18 cellular contexts compared by ENCODE assay signal in the genomic region with DNA sequence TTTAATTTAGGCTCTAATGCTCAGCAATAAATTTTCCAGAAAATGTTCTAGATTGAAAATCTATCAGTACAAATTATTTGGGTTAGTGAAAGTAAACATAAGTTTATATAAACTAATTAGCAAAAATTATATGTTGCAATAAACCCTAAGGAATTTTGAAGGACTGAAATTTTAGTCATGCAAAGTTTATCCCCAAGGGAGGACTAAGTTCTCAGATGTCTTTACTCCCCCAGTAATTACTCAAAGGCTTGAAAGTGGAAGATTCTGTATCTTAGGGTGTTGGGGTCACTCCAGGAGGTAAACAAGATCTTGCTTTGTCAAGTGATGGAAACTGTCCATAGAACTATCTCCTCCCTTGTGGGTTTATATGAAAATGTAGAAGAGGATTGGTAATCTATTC.
DNase-seq lines count a peak whose midpoint lies in the region; ATAC-seq and TF ChIP-seq lines count a peak whose summit lies in the region.
"Had no signal": no experiment of that assay in that cellular context is flagged by ENCODE, and none has a peak within 500 bp of the region (broad histone marks: within the 10 kb centered on the region; RNA-seq: fewer than 3 reads in every experiment).

No MANE protein-coding gene starts in this region.

- no peak for TF ChIP-seq POLR2A in gastroesophageal sphincter (IDR thresholded peaks at IDR 0.05)

- intact Hi-C loops in MCF 10A (cut with micrococcal nuclease) = loop anchor here (1.0 to 2.0 kb wide), 5 partner anchors 40 to 438 kb away; no protein-coding TSS in a partner anchor

- H3K27ac ChIP-seq in RWPE2 (ENCODE audit: poor library complexity, severe bottlenecking) (peak overlapping the region; percentile 21), gastroesophageal sphincter (peak overlapping the region in 3 of 4 donors; percentile 11 to 66 (median 22)), temporal lobe (ENCODE audit: low read depth, low read length) (peak overlapping the region; percentile 98)
- H3K27ac ChIP-seq: colonic mucosa, transverse colon had no signal

- DNase-seq in RWPE2 (ENCODE audit: low spot score) (no peak), MCF 10A (ENCODE audit: unreplicated experiment) (peak; percentile 7), iPS-NIHi7 (ENCODE audit: extremely low spot score) (no peak), mucosa of gallbladder (ENCODE audit: low spot score) (no peak)
- no peak for DNase-seq in activated CD4-positive, alpha-beta T cell treated with anti-CD3 and anti-CD28 coated beads, Interleukin-2, amount 50 U/mL, for 4 hours
- DNase-seq: activated CD4-positive, alpha-beta T cell treated with anti-CD3 and anti-CD28 coated beads, Interleukin-2, amount 10 ng/mL, durations not matched to agents 7 days and 5 days; activated CD8-positive, alpha-beta memory T cell treated with anti-CD3 and anti-CD28 coated beads, Interleukin-2, amount 50 U/mL, for 48 hours; activated gamma-delta T cell; amygdala; BE2C; colonic mucosa; NCI-H524; occipital lobe; right cardiac atrium; stimulated activated naive B cell treated with anti-CD40 and anti-IgM and Interleukin-4, amounts not matched to agents 10 μg/mL and 1 μg/mL and 100 μg/mL, for 72 hours; transverse colon had no signal

- CTCF ChIA-PET in MCF 10A (lab: Yijun Ruan, JAX) = interaction anchor here (0.5 to 8.2 kb wide), 15 partner anchors 14 to 657 kb away, joined by 3 to 87 read pairs (median 5); partner anchors contain the start of gene ARHGAP5

- no peaks in the 10 kb centered on the region for H3K36me3 ChIP-seq in RWPE2 (ENCODE audit: low read depth)
- H3K36me3 ChIP-seq in gastroesophageal sphincter = no peaks in the 10 kb centered on the region
- H3K36me3 ChIP-seq: BE2C, colonic mucosa, transverse colon had no signal

- peaks cover 44% of the 10 kb centered on the region for H3K4me1 Mint-ChIP-seq in MCF 10A (ENCODE audit: insufficient read depth, unreplicated experiment)
- H3K4me1 Mint-ChIP-seq: activated CD4-positive, alpha-beta T cell treated with anti-CD3 and anti-CD28 coated beads, Interleukin-2, amount 10 ng/mL, durations not matched to agents 7 days and 5 days; stimulated activated naive B cell treated with anti-CD40 and anti-IgM and Interleukin-4, amounts not matched to agents 10 μg/mL and 1 μg/mL and 100 μg/mL, for 72 hours had no signal

- H3K4me3 ChIP-seq in RWPE2 (ENCODE audit: severe bottlenecking) (no peak overlapping the region), gastroesophageal sphincter (no peak overlapping the region)
- H3K4me3 ChIP-seq: colonic mucosa, transverse colon had no signal

- no peaks in the 10 kb centered on the region for H3K27me3 Mint-ChIP-seq in MCF 10A (ENCODE audit: insufficient read depth, unreplicated experiment)

- no peak overlapping the region for H3K4me3 Mint-ChIP-seq in MCF 10A (ENCODE audit: unreplicated experiment)
- H3K4me3 Mint-ChIP-seq: activated CD4-positive, alpha-beta T cell treated with anti-CD3 and anti-CD28 coated beads, Interleukin-2, amount 10 ng/mL, durations not matched to agents 7 days and 5 days; stimulated activated naive B cell treated with anti-CD40 and anti-IgM and Interleukin-4, amounts not matched to agents 10 μg/mL and 1 μg/mL and 100 μg/mL, for 72 hours had no signal

- H3K4me1 ChIP-seq in RWPE2 (ENCODE audit: insufficient read depth, poor library complexity, severe bottlenecking) (peaks cover 43% of the 10 kb centered on the region), gastroesophageal sphincter (peaks cover 3 to 57% (median 9%) of the 10 kb centered on the region in 3 donors)
- H3K4me1 ChIP-seq: BE2C, colonic mucosa had no signal

- no peaks in the 10 kb centered on the region for H3K36me3 Mint-ChIP-seq in MCF 10A (ENCODE audit: insufficient read depth, unreplicated experiment)
- H3K36me3 Mint-ChIP-seq: stimulated activated naive B cell treated with anti-CD40 and anti-IgM and Interleukin-4, amounts not matched to agents 10 μg/mL and 1 μg/mL and 100 μg/mL, for 72 hours had no signal

- H3K9me3 Mint-ChIP-seq in MCF 10A (ENCODE audit: unreplicated experiment) = no peaks in the 10 kb centered on the region
- H3K9me3 Mint-ChIP-seq: activated CD4-positive, alpha-beta T cell treated with anti-CD3 and anti-CD28 coated beads, Interleukin-2, amount 10 ng/mL, durations not matched to agents 7 days and 5 days had no signal

- TF ChIP-seq CTCF in RWPE2 (IDR thresholded peaks at IDR 0.05; ENCODE audit: poor library complexity, severe bottlenecking) (no peak), MCF 10A (IDR thresholded peaks at IDR 0.05; ENCODE audit: unreplicated experiment) (no peak), gastroesophageal sphincter (IDR thresholded peaks at IDR 0.05) (no peak)

- no peaks in the 10 kb centered on the region for H3K27me3 ChIP-seq in RWPE2 (ENCODE audit: insufficient read depth, poor library complexity, severe bottlenecking)
- no peaks in the 10 kb centered on the region for H3K27me3 ChIP-seq in gastroesophageal sphincter
- H3K27me3 ChIP-seq: BE2C, colonic mucosa, transverse colon had no signal

- no peak for ATAC-seq in RWPE2 (ENCODE audit: low read depth)
- ATAC-seq in gastroesophageal sphincter = no peak
- ATAC-seq: right cardiac atrium; stimulated activated naive B cell treated with anti-CD40 and anti-IgM and Interleukin-4, amounts not matched to agents 10 μg/mL and 1 μg/mL and 100 μg/mL, for 72 hours had no signal

- H3K9me3 ChIP-seq in RWPE2 (ENCODE audit: severe bottlenecking) = no peaks in the 10 kb centered on the region
- no peaks in the 10 kb centered on the region for H3K9me3 ChIP-seq in gastroesophageal sphincter
- H3K9me3 ChIP-seq: BE2C, colonic mucosa, transverse colon had no signal

- H3K27ac Mint-ChIP-seq in MCF 10A (ENCODE audit: low read depth, unreplicated experiment) = no peak overlapping the region
- H3K27ac Mint-ChIP-seq: activated CD4-positive, alpha-beta T cell treated with anti-CD3 and anti-CD28 coated beads, Interleukin-2, amount 10 ng/mL, durations not matched to agents 7 days and 5 days; stimulated activated naive B cell treated with anti-CD40 and anti-IgM and Interleukin-4, amounts not matched to agents 10 μg/mL and 1 μg/mL and 100 μg/mL, for 72 hours had no signal

- no peak for TF ChIP-seq EP300 in gastroesophageal sphincter (IDR thresholded peaks at IDR 0.05)

- POLR2A ChIA-PET in MCF 10A (lab: Yijun Ruan, JAX) = interaction anchor here (0.9 to 7.8 kb wide), 5 partner anchors 35 to 427 kb away, joined by 3 to 170 read pairs (median 5); no protein-coding TSS in a partner anchor

- no TSS peak for BruUV-seq in MCF 10A (replicated peaks; lab: Mats Ljungman, UMichigan)

Comparison
In these comparisons a context has a peak if more than half of its experiments do, and no peak if none do; other contexts are left out.
1. H3K27ac ChIP-seq: peak in every context shown above with its lines; median percentile 98 in temporal lobe; 22 in gastroesophageal sphincter; 21 in RWPE2.